ENCODE assay signal across 1 cellular context in the genomic region with DNA sequence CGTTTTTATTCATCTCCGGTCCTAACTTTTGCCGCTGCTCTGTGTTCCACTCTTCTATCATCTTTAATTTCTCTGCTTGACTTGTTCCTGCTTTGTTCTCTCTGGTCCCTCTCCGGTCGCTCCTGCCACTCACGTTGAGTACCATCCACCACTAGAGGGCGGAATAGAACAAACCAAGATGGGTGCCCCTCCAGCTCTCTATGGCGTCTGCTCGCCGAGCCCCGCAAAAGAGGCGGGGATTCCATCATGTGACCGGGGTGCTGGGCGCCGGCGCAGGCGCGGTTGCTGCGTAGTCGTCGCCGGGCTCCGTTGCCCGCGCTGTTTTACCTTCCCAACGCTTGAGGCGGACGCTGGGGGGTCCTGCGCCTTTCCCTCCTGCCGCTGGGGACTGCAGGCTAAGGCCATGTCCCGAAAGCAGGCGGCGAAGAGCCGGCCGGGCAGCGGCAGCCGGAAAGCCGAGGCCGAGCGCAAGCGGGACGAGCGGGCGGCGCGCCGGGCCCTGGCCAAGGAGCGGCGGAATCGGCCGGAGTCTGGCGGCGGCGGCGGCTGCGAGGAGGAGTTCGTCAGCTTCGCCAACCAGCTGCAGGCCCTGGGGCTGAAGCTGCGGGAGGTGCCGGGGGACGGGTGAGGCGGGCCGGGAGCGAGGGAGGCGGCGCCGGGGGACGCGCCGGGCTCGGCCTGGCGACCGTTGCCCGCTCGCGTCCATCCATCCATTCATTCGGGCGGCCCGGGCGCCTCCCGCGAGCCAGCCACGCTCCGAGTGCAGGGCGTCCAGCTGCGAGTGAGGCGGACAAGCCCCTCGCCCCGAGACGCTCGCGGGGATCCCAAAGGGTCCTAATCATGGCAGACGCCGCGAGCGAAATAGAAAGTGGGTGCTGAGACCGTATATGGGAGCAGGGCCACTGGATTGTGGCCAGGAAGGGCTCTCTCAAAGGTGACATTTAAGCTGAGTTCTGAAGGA.
TF ChIP-seq lines count a peak whose summit lies in the region.

A gene with protein sequence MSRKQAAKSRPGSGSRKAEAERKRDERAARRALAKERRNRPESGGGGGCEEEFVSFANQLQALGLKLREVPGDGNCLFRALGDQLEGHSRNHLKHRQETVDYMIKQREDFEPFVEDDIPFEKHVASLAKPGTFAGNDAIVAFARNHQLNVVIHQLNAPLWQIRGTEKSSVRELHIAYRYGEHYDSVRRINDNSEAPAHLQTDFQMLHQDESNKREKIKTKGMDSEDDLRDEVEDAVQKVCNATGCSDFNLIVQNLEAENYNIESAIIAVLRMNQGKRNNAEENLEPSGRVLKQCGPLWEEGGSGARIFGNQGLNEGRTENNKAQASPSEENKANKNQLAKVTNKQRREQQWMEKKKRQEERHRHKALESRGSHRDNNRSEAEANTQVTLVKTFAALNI (plus strand): TSS at position 285 of the 961 bp plus-strand sequence. CDS start 119 bp downstream, at position 404.

TF ChIP-seq in HepG2, 621 proteins besides CTCF, POLR2A, EP300 and RAD21 (continued from another document and continues in another):
- TF ChIP-seq, protein P1, sequence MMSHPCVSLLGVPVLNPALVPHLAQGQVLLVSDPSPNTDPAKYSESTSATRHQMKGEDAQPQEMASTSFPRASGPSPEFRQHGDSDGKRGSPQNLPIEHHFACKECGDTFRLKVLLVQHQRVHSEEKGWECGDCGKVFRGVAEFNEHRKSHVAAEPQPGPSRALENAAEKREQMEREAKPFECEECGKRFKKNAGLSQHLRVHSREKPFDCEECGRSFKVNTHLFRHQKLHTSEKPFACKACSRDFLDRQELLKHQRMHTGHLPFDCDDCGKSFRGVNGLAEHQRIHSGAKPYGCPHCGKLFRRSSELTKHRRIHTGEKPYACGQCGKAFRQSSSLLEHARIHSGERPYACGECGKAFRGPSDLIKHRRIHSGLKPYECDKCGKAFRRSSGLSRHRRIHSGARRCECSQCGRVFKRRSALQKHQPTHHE (CRISPR knock-in tag; IDR thresholded peaks at IDR 0.05; ENCODE audit: borderline replicate concordance), result no peak
- TF ChIP-seq ZNF256 (CRISPR knock-in tag; conservative IDR thresholded peaks at IDR 0.05), result no peak
- no peak for TF ChIP-seq ZNF282 (IDR thresholded peaks at IDR 0.05; ENCODE audit: partially characterized antibody)
- TF ChIP-seq GZF1 (CRISPR knock-in tag; IDR thresholded peaks at IDR 0.05), result no peak
- TF ChIP-seq ZNF343 (CRISPR knock-in tag; IDR thresholded peaks at IDR 0.05), result peak; percentile 71; the same call in 1 of the 2 replicates
- TF ChIP-seq, protein P2, sequence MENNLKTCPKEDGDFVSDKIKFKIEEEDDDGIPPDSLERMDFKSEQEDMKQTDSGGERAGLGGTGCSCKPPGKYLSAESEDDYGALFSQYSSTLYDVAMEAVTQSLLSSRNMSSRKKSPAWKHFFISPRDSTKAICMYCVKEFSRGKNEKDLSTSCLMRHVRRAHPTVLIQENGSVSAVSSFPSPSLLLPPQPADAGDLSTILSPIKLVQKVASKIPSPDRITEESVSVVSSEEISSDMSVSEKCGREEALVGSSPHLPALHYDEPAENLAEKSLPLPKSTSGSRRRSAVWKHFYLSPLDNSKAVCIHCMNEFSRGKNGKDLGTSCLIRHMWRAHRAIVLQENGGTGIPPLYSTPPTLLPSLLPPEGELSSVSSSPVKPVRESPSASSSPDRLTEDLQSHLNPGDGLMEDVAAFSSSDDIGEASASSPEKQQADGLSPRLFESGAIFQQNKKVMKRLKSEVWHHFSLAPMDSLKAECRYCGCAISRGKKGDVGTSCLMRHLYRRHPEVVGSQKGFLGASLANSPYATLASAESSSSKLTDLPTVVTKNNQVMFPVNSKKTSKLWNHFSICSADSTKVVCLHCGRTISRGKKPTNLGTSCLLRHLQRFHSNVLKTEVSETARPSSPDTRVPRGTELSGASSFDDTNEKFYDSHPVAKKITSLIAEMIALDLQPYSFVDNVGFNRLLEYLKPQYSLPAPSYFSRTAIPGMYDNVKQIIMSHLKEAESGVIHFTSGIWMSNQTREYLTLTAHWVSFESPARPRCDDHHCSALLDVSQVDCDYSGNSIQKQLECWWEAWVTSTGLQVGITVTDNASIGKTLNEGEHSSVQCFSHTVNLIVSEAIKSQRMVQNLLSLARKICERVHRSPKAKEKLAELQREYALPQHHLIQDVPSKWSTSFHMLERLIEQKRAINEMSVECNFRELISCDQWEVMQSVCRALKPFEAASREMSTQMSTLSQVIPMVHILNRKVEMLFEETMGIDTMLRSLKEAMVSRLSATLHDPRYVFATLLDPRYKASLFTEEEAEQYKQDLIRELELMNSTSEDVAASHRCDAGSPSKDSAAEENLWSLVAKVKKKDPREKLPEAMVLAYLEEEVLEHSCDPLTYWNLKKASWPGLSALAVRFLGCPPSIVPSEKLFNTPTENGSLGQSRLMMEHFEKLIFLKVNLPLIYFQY (CRISPR knock-in tag; IDR thresholded peaks at IDR 0.05; ENCODE audit: borderline replicate concordance), result no peak
- TF ChIP-seq TBL1XR1 (IDR thresholded peaks at IDR 0.05; ENCODE audit: borderline replicate concordance, low read length, partially characterized antibody), result peak; percentile 60
- TF ChIP-seq, protein P3, sequence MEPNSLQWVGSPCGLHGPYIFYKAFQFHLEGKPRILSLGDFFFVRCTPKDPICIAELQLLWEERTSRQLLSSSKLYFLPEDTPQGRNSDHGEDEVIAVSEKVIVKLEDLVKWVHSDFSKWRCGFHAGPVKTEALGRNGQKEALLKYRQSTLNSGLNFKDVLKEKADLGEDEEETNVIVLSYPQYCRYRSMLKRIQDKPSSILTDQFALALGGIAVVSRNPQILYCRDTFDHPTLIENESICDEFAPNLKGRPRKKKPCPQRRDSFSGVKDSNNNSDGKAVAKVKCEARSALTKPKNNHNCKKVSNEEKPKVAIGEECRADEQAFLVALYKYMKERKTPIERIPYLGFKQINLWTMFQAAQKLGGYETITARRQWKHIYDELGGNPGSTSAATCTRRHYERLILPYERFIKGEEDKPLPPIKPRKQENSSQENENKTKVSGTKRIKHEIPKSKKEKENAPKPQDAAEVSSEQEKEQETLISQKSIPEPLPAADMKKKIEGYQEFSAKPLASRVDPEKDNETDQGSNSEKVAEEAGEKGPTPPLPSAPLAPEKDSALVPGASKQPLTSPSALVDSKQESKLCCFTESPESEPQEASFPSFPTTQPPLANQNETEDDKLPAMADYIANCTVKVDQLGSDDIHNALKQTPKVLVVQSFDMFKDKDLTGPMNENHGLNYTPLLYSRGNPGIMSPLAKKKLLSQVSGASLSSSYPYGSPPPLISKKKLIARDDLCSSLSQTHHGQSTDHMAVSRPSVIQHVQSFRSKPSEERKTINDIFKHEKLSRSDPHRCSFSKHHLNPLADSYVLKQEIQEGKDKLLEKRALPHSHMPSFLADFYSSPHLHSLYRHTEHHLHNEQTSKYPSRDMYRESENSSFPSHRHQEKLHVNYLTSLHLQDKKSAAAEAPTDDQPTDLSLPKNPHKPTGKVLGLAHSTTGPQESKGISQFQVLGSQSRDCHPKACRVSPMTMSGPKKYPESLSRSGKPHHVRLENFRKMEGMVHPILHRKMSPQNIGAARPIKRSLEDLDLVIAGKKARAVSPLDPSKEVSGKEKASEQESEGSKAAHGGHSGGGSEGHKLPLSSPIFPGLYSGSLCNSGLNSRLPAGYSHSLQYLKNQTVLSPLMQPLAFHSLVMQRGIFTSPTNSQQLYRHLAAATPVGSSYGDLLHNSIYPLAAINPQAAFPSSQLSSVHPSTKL (CRISPR knock-in tag; IDR thresholded peaks at IDR 0.05), result no peak; the same call in 1 of the 2 replicates
- no peak for TF ChIP-seq NBN (conservative IDR thresholded peaks at IDR 0.05)
- TF ChIP-seq, protein P4, sequence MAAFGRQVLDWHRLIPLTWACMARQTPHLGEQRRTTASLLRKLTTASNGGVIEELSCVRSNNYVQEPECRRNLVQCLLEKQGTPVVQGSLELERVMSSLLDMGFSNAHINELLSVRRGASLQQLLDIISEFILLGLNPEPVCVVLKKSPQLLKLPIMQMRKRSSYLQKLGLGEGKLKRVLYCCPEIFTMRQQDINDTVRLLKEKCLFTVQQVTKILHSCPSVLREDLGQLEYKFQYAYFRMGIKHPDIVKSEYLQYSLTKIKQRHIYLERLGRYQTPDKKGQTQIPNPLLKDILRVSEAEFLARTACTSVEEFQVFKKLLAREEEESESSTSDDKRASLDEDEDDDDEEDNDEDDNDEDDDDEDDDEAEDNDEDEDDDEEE (CRISPR knock-in tag; IDR thresholded peaks at IDR 0.05), result no peak; the same call in none of the 2 replicates
- no peak; the same call in 1 of the 2 replicates for TF ChIP-seq NFIC (IDR thresholded peaks at IDR 0.05; ENCODE audit: low read length)
- TF ChIP-seq REL (CRISPR knock-in tag; conservative IDR thresholded peaks at IDR 0.05), result 0 out of 2 replicates have a peak, but pooled peaks have one; percentile 74
- no peak for TF ChIP-seq SUZ12 (IDR thresholded peaks at IDR 0.05; ENCODE audit: low read depth, low read length)
- no peak for TF ChIP-seq ZNF850 (CRISPR knock-in tag; conservative IDR thresholded peaks at IDR 0.05)
- TF ChIP-seq, protein P5, sequence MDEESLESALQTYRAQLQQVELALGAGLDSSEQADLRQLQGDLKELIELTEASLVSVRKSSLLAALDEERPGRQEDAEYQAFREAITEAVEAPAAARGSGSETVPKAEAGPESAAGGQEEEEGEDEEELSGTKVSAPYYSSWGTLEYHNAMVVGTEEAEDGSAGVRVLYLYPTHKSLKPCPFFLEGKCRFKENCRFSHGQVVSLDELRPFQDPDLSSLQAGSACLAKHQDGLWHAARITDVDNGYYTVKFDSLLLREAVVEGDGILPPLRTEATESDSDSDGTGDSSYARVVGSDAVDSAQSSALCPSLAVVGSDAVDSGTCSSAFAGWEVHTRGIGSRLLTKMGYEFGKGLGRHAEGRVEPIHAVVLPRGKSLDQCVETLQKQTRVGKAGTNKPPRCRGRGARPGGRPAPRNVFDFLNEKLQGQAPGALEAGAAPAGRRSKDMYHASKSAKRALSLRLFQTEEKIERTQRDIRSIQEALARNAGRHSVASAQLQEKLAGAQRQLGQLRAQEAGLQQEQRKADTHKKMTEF (CRISPR knock-in tag; IDR thresholded peaks at IDR 0.05), result peak; percentile 69; the same call in 1 of the 2 replicates
- TF ChIP-seq, protein P6, sequence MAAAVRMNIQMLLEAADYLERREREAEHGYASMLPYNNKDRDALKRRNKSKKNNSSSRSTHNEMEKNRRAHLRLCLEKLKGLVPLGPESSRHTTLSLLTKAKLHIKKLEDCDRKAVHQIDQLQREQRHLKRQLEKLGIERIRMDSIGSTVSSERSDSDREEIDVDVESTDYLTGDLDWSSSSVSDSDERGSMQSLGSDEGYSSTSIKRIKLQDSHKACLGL (CRISPR knock-in tag; IDR thresholded peaks at IDR 0.05), result peak; percentile 88
- TF ChIP-seq ZNF33A (CRISPR knock-in tag; IDR thresholded peaks at IDR 0.05; ENCODE audit: borderline replicate concordance), result no peak
- TF ChIP-seq, protein P7, sequence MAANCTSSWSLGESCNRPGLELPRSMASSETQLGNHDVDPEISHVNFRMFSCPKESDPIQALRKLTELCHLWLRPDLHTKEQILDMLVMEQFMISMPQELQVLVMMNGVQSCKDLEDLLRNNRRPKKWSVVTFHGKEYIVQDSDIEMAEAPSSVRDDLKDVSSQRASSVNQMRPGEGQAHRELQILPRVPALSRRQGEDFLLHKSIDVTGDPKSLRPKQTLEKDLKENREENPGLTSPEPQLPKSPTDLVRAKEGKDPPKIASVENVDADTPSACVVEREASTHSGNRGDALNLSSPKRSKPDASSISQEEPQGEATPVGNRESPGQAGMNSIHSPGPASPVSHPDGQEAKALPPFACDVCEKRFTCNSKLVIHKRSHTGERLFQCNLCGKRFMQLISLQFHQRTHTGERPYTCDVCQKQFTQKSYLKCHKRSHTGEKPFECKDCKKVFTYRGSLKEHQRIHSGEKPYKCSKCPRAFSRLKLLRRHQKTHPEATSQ (CRISPR knock-in tag; IDR thresholded peaks at IDR 0.05; ENCODE audit: borderline replicate concordance), result peak; percentile 72; the same call in 1 of the 2 replicates
- TF ChIP-seq MEIS2 (CRISPR knock-in tag; IDR thresholded peaks at IDR 0.05), result 0 out of 2 replicates have a peak, but pooled peaks have one; percentile 8
- no peak for TF ChIP-seq NFE2L2 (IDR thresholded peaks at IDR 0.05; ENCODE audit: low read length)
- no peak for TF ChIP-seq MYNN (CRISPR knock-in tag; IDR thresholded peaks at IDR 0.05; ENCODE audit: low read depth)
- TF ChIP-seq, protein P8, sequence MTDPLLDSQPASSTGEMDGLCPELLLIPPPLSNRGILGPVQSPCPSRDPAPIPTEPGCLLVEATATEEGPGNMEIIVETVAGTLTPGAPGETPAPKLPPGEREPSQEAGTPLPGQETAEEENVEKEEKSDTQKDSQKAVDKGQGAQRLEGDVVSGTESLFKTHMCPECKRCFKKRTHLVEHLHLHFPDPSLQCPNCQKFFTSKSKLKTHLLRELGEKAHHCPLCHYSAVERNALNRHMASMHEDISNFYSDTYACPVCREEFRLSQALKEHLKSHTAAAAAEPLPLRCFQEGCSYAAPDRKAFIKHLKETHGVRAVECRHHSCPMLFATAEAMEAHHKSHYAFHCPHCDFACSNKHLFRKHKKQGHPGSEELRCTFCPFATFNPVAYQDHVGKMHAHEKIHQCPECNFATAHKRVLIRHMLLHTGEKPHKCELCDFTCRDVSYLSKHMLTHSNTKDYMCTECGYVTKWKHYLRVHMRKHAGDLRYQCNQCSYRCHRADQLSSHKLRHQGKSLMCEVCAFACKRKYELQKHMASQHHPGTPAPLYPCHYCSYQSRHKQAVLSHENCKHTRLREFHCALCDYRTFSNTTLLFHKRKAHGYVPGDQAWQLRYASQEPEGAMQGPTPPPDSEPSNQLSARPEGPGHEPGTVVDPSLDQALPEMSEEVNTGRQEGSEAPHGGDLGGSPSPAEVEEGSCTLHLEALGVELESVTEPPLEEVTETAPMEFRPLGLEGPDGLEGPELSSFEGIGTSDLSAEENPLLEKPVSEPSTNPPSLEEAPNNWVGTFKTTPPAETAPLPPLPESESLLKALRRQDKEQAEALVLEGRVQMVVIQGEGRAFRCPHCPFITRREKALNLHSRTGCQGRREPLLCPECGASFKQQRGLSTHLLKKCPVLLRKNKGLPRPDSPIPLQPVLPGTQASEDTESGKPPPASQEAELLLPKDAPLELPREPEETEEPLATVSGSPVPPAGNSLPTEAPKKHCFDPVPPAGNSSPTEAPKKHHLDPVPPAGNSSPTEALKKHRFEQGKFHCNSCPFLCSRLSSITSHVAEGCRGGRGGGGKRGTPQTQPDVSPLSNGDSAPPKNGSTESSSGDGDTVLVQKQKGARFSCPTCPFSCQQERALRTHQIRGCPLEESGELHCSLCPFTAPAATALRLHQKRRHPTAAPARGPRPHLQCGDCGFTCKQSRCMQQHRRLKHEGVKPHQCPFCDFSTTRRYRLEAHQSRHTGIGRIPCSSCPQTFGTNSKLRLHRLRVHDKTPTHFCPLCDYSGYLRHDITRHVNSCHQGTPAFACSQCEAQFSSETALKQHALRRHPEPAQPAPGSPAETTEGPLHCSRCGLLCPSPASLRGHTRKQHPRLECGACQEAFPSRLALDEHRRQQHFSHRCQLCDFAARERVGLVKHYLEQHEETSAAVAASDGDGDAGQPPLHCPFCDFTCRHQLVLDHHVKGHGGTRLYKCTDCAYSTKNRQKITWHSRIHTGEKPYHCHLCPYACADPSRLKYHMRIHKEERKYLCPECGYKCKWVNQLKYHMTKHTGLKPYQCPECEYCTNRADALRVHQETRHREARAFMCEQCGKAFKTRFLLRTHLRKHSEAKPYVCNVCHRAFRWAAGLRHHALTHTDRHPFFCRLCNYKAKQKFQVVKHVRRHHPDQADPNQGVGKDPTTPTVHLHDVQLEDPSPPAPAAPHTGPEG (CRISPR knock-in tag; IDR thresholded peaks at IDR 0.05), result no peak
- no peak for TF ChIP-seq JARID2 (CRISPR knock-in tag; IDR thresholded peaks at IDR 0.05; ENCODE audit: insufficient replicate concordance)
- no peak for TF ChIP-seq HMG20B (CRISPR knock-in tag; conservative IDR thresholded peaks at IDR 0.05)
